In genomic region chr1:177912991-177913390, GRCh38 we compare ENCODE assay signal across 1 cellular context.
TF ChIP-seq lines count a peak whose summit lies in the region.

No MANE protein-coding gene starts in this region.

TF ChIP-seq in GM23338, 12 proteins besides CTCF, POLR2A, EP300 and RAD21 (continued from another document):
- TF ChIP-seq REST (IDR thresholded peaks at IDR 0.05; ENCODE audit: unreplicated experiment), result no peak
- no peak for TF ChIP-seq EZH2phosphoT487 (IDR thresholded peaks at IDR 0.05; ENCODE audit: unreplicated experiment)
- no peak for TF ChIP-seq ZNF462 (CRISPR knock-in tag; IDR thresholded peaks at IDR 0.05)
- no peak for TF ChIP-seq JUNB (IDR thresholded peaks at IDR 0.05; ENCODE audit: unreplicated experiment)
- TF ChIP-seq STAT1 (IDR thresholded peaks at IDR 0.05; ENCODE audit: unreplicated experiment), result no peak
- no peak for TF ChIP-seq ZNF331 (CRISPR knock-in tag; IDR thresholded peaks at IDR 0.05; ENCODE audit: low read depth)
